28 cellular contexts compared by ENCODE assay signal in genomic region chr6:14897836-14898235, GRCh38.
A peak's percentile ranks its signal among the peaks of the same experiment; 100 is the strongest.
DNase-seq lines count a peak whose midpoint lies in the region; ATAC-seq, FAIRE-seq and TF ChIP-seq lines count a peak whose summit lies in the region.
"Had no signal": no experiment of that assay in that cellular context is flagged by ENCODE, and none has a peak within 500 bp of the region (broad histone marks: within the 10 kb centered on the region; RNA-seq: fewer than 3 reads in every experiment).

No MANE protein-coding gene starts in this region.

- no TSS peak for BruUV-seq in GM12878 (replicated peaks; lab: Mats Ljungman, UMichigan)

- DNase-seq in AML-193 (lab: John Stamatoyannopoulos, UW) (peak; percentile 81), GM13976 (ENCODE audit: low spot score) (peak; percentile 38), NB4 (ENCODE audit: low read depth) (peak; percentile 93), GM12878 (ENCODE audit: low read depth, low spot score) (no peak), DMS79 treated with DMSO at 0.1 percent for 48 hours (lab: John Stamatoyannopoulos, UW) (no peak), urothelium cell line (ENCODE audit: low spot score) (no peak)
- no peak for DNase-seq in activated CD4-positive, alpha-beta T cell treated with anti-CD3 and anti-CD28 coated beads, Interleukin-2, amount 50 U/mL, for 48 hours
- DNase-seq: activated CD8-positive, alpha-beta T cell treated with anti-CD3 and anti-CD28 coated beads, Interleukin-2, amount 10 ng/mL, durations not matched to agents 7 days and 5 days; activated gamma-delta T cell treated with Interleukin-2 at 50 U/mL for 16 hours; activated naive CD8-positive, alpha-beta T cell treated with anti-CD3 and anti-CD28 coated beads, Interleukin-2, amount 50 U/mL, for 24 hours; activated T-cell treated with anti-CD3 and anti-CD28 coated beads, Interleukin-2, amount 50 U/mL, for 1 hour; C1 segment of cervical spinal cord; dorsolateral prefrontal cortex; EL; HCEC 1CT; heart left ventricle; mesendoderm; MG63; NCI-H526; small intestine; stimulated activated CD4-positive, alpha-beta T cell treated with anti-CD3 and anti-CD28 coated beads, Interleukin-1b, Interleukin-23, amount 100 ng/mL, for 48 hours; T1000 had no signal

- in situ Hi-C loops in GM13976 (cut with MboI; ENCODE audit: low sequenced_read_pairs, unreplicated experiment) = no loop called here
- in situ Hi-C loops in GM12878 (cut with MboI) = no loop called here

- FAIRE-seq in GM12878 (lab: Jason Lieb, UNC) (no peak), urothelium cell line (lab: Jason Lieb, UNC) (no peak)
- FAIRE-seq: endothelial cell of umbilical vein, GM19239, small intestine had no signal

- RAD21 ChIA-PET in GM12878 (lab: Charles Lee; ENCODE audit: unreplicated experiment) = no interaction called here

- intact Hi-C loops in GM12878 (cut with micrococcal nuclease; ENCODE audit: unreplicated experiment) = no loop called here

- peaks cover 6% of the 10 kb centered on the region for H3K9me3 ChIP-seq in GM12878 (replicated peaks; ENCODE audit: control insufficient read depth, insufficient read depth, low read length)
- H3K9me3 ChIP-seq: MG63, suprapubic skin had no signal

- no peak overlapping the region for H2AFZ ChIP-seq in GM12878 (ENCODE audit: control insufficient read depth, low read depth, low read length)

- no peaks in the 10 kb centered on the region for H3K79me2 ChIP-seq in GM12878 (ENCODE audit: control insufficient read depth, insufficient read depth, low read length)

- no peak for ATAC-seq in GM12878
- ATAC-seq in GM19324 (IDR thresholded peaks at IDR 0.05; ENCODE audit: low FRiP score, unreplicated experiment) = no peak
- ATAC-seq: activated CD4-positive, CD25-positive, alpha-beta regulatory T cell treated with anti-CD3 and anti-CD28 coated beads, Interleukin-2, amount 50 U/mL, for 24 hours; activated CD8-positive, alpha-beta T cell treated with anti-CD3 and anti-CD28 coated beads, Interleukin-2, amount 10 ng/mL, durations not matched to agents 7 days and 5 days; activated naive CD8-positive, alpha-beta T cell treated with anti-CD3 and anti-CD28 coated beads, Interleukin-2, amount 50 U/mL, for 24 hours; SK-N-SH treated with all-trans-retinoic acid at 6 μM for 48 hours had no signal

- no peak overlapping the region for H3K27ac ChIP-seq in GM12878 (ENCODE audit: control insufficient read depth, insufficient read depth)
- H3K27ac ChIP-seq: dorsolateral prefrontal cortex, heart left ventricle, suprapubic skin had no signal

- 78% methylated on average over 5 of the region's 5 CpGs for WGBS in GM12878 (ENCODE audit: insufficient coverage, insufficient replicate concordance, low lambda C conversion rate, missing lambda C conversion rate)

- POLR2A ChIA-PET in GM12878 (lab: Charles Lee) = no interaction called here

- H3K4me1 ChIP-seq in GM12878 (ENCODE audit: control insufficient read depth, insufficient read depth, low read length) = no peaks in the 10 kb centered on the region; the same call in 1 of the 2 replicates
- H3K4me1 ChIP-seq: heart left ventricle, suprapubic skin had no signal

- no peaks in the 10 kb centered on the region for H3K36me3 ChIP-seq in GM12878 (ENCODE audit: control insufficient read depth in 2 of 2, insufficient read depth in 2 of 2, low read length in 1 of 2)
- H3K36me3 ChIP-seq: heart left ventricle, MG63, suprapubic skin had no signal

- H3K4me3 ChIP-seq in NB4 (ENCODE audit: low read depth, low read length) (no peak overlapping the region), GM12878 (no peak overlapping the region)
- H3K4me3 ChIP-seq: dorsolateral prefrontal cortex, heart left ventricle, MG63, suprapubic skin had no signal

- H3K27me3 ChIP-seq in GM12878 (replicated peaks in 1 of 2; ENCODE audit: control insufficient read depth in 2 of 2, insufficient read depth in 2 of 2, low read length in 1 of 2) = no peaks in the 10 kb centered on the region
- H3K27me3 ChIP-seq: dorsolateral prefrontal cortex, heart left ventricle, MG63, suprapubic skin had no signal

- CTCF ChIA-PET in GM12878 (lab: Yijun Ruan, JAX) = no interaction called here

- TF ChIP-seq RAD21 in GM12878 (IDR thresholded peaks at IDR 0.05; ENCODE audit: insufficient read depth, low read depth, low read length) = no peak

- TF ChIP-seq EP300 in GM12878 (IDR thresholded peaks at IDR 0.05; ENCODE audit: borderline replicate concordance in 1 of 2, control insufficient read depth in 1 of 2, low read depth in 2 of 2, low read length in 2 of 2) = no peak

- SMC1A ChIA-PET in GM12878 (lab: Charles Lee; ENCODE audit: uncharacterized antibody, unreplicated experiment) = interaction anchor here (1.1 to 1.3 kb wide), 3 partner anchors 11 to 17 kb away, joined by 3 to 4 read pairs (median 3); no protein-coding TSS in a partner anchor

- H3K4me2 ChIP-seq in GM12878 (ENCODE audit: control insufficient read depth, insufficient read depth) = no peak overlapping the region

- H4K20me1 ChIP-seq in GM12878 (ENCODE audit: control insufficient read depth, insufficient read depth) = no peaks in the 10 kb centered on the region

- TF ChIP-seq CTCF in GM13976 (IDR thresholded peaks at IDR 0.05; ENCODE audit: borderline replicate concordance, control extremely low read depth, extremely low read depth, insufficient read depth, missing control alignments) = no peak
- no peak for TF ChIP-seq CTCF in NB4 (IDR thresholded peaks at IDR 0.05; ENCODE audit: low read depth, low read length)
- no peak for TF ChIP-seq CTCF in GM12878 (IDR thresholded peaks at IDR 0.05 in 2 of 3, conservative IDR thresholded peaks at IDR 0.05 in 1 of 3; ENCODE audit: control insufficient read depth in 2 of 3, extremely low read depth in 1 of 3, insufficient read depth in 1 of 3, low read depth in 3 of 3, low read length in 3 of 3)

- no peak for TF ChIP-seq POLR2A in NB4 (IDR thresholded peaks at IDR 0.05; ENCODE audit: extremely low read depth, insufficient read length)
- TF ChIP-seq POLR2A in GM12878 (IDR thresholded peaks at IDR 0.05; ENCODE audit: low read depth, low read length) = no peak

- H3K9ac ChIP-seq in GM12878 (ENCODE audit: control insufficient read depth, insufficient read depth, low read length) = no peak overlapping the region

TF ChIP-seq in GM12878, 131 proteins besides CTCF, POLR2A, EP300 and RAD21:
- no peak for TF ChIP-seq BCL11A (IDR thresholded peaks at IDR 0.05; ENCODE audit: low read depth, low read length)
- no peak for TF ChIP-seq MTA2 (IDR thresholded peaks at IDR 0.05; ENCODE audit: low read depth)
- TF ChIP-seq MXI1 (IDR thresholded peaks at IDR 0.05; ENCODE audit: low read depth, low read length) = no peak
- TF ChIP-seq RUNX3 (IDR thresholded peaks at IDR 0.05; ENCODE audit: low read length) = 0 out of 2 replicates have a peak, but pooled peaks have one; percentile 26
- TF ChIP-seq PKNOX1 (IDR thresholded peaks at IDR 0.05) = no peak
- TF ChIP-seq GATAD2B (conservative IDR thresholded peaks at IDR 0.05; ENCODE audit: low read depth) = no peak

Comparison
In these comparisons a context has a peak if more than half of its experiments do, and no peak if none do; other contexts are left out.
1. DNase-seq: peak in AML-193 (2 of 2), GM13976 (single experiment) and NB4 (single experiment); none in GM12878 (single experiment), DMS79 treated with DMSO at 0.1 percent for 48 hours (single experiment), activated CD4-positive, alpha-beta T cell treated with anti-CD3 and anti-CD28 coated beads, Interleukin-2, amount 50 U/mL, for 48 hours (0 of 2) and urothelium cell line (single experiment).